12 cellular contexts compared by ENCODE assay signal in genomic region chr4:40058854-40059253, GRCh38. TPM values are rescaled to one million over a fixed set of nuclear protein-coding genes. Genes with fewer than 3 reads are reported as not detected.
DNase-seq lines count a peak whose midpoint lies in the region; ATAC-seq and TF ChIP-seq lines count a peak whose summit lies in the region.
"Had no signal": no experiment of that assay in that cellular context is flagged by ENCODE, and none has a peak within 500 bp of the region (broad histone marks: within the 10 kb centered on the region; RNA-seq: fewer than 3 reads in every experiment).

No MANE protein-coding gene starts in this region.

- no peaks in the 10 kb centered on the region for H3K9me3 ChIP-seq in trophoblast cell (ENCODE audit: insufficient read depth, low read depth, low read length)
- H3K9me3 ChIP-seq: mucosa of descending colon had no signal

- peaks cover 30% of the 10 kb centered on the region for H3K36me3 Mint-ChIP-seq in activated CD4-positive, alpha-beta T cell treated with anti-CD3 and anti-CD28 coated beads, Interleukin-2, amount 10 ng/mL, durations not matched to agents 7 days and 5 days (ENCODE audit: low read depth)

- H2BK12ac ChIP-seq in trophoblast cell (ENCODE audit: low read length), result no peak overlapping the region

- H2BK5ac ChIP-seq in trophoblast cell (ENCODE audit: low read depth, low read length, poor library complexity), result no peak overlapping the region

- no peak for ATAC-seq in HG02678 (IDR thresholded peaks at IDR 0.05; ENCODE audit: unreplicated experiment)
- ATAC-seq: mucosa of descending colon had no signal

- H3K27me3 ChIP-seq in trophoblast cell (ENCODE audit: insufficient read depth, low read length), result no peaks in the 10 kb centered on the region

- no peak overlapping the region for H3K18ac ChIP-seq in trophoblast cell (ENCODE audit: low read length)

- peaks cover 16% of the 10 kb centered on the region for H3K79me2 ChIP-seq in trophoblast cell (ENCODE audit: control insufficient read depth, insufficient read depth, low read length, poor library complexity)

- no CpG with 5 or more reads among the region's 14 CpGs for WGBS in trophoblast cell (ENCODE audit: extremely low coverage, insufficient coverage, insufficient read length)

- DNase-seq in activated CD4-positive, alpha-beta T cell treated with anti-CD3 and anti-CD28 coated beads, Interleukin-2, amount 10 ng/mL, durations not matched to agents 7 days and 5 days, result no peak
- no peak for DNase-seq in activated CD4-positive, alpha-beta T cell treated with anti-CD3 and anti-CD28 coated beads for 48 hours
- peak; percentile 50 for DNase-seq in OCI-M1 (lab: John Stamatoyannopoulos, UW)
- DNase-seq in erythroblast (lab: John Stamatoyannopoulos, UW), result peak; percentile 19 to 20
- DNase-seq in trophoblast cell, result no peak
- no peak for DNase-seq in RPMI8226
- no peak for DNase-seq in anterior cingulate cortex (lab: John Stamatoyannopoulos, UW)
- DNase-seq: activated gamma-delta T cell treated with Interleukin-2 at 50 U/mL for 16 hours; stimulated activated CD4-positive, alpha-beta T cell treated with anti-CD3 and anti-CD28 coated beads, Interleukin-2, amount 100 ng/mL, for 48 hours; SW 1271 had no signal

- H3K23ac ChIP-seq in trophoblast cell (ENCODE audit: low read length), result no peak overlapping the region

- peak overlapping the region; percentile 39 for H3K4ac ChIP-seq in trophoblast cell (ENCODE audit: low read depth, low read length)

- H4K91ac ChIP-seq in trophoblast cell (ENCODE audit: low read depth, low read length), result no peak overlapping the region

- H3K79me1 ChIP-seq in trophoblast cell (ENCODE audit: low read length), result peaks cover 21% of the 10 kb centered on the region

- POLR2A ChIA-PET in activated CD4-positive, alpha-beta T cell treated with anti-CD3 and anti-CD28 coated beads, Interleukin-2, amount 10 ng/mL, durations not matched to agents 7 days and 5 days (lab: Charles Lee), result interaction anchor here (0.6 kb wide), 1 partner anchor 180 kb away, joined by 3 read pairs; no protein-coding TSS in a partner anchor

- no peak overlapping the region for H4K12ac ChIP-seq in trophoblast cell (ENCODE audit: low read depth, low read length)

- no peaks in the 10 kb centered on the region for H3K9me3 Mint-ChIP-seq in activated CD4-positive, alpha-beta T cell treated with anti-CD3 and anti-CD28 coated beads, Interleukin-2, amount 10 ng/mL, durations not matched to agents 7 days and 5 days

- H3K4me3 Mint-ChIP-seq in activated CD4-positive, alpha-beta T cell treated with anti-CD3 and anti-CD28 coated beads, Interleukin-2, amount 10 ng/mL, durations not matched to agents 7 days and 5 days, result peak overlapping the region; percentile 59

- peak overlapping the region; percentile 12 for H3K27ac Mint-ChIP-seq in activated CD4-positive, alpha-beta T cell treated with anti-CD3 and anti-CD28 coated beads, Interleukin-2, amount 10 ng/mL, durations not matched to agents 7 days and 5 days

- no peak overlapping the region for H3K9ac ChIP-seq in trophoblast cell (ENCODE audit: low read length)

- CTCF ChIA-PET in activated CD4-positive, alpha-beta T cell treated with anti-CD3 and anti-CD28 coated beads, Interleukin-2, amount 10 ng/mL, durations not matched to agents 7 days and 5 days (lab: Charles Lee), result interaction anchor here (1.3 kb wide), 1 partner anchor 258 kb away, joined by 6 read pairs; no protein-coding TSS in a partner anchor

- H3K4me1 Mint-ChIP-seq in activated CD4-positive, alpha-beta T cell treated with anti-CD3 and anti-CD28 coated beads, Interleukin-2, amount 10 ng/mL, durations not matched to agents 7 days and 5 days, result peaks cover 41% of the 10 kb centered on the region

- no peak overlapping the region for H3K4me2 ChIP-seq in trophoblast cell (ENCODE audit: low read length)

- H2AFZ ChIP-seq in trophoblast cell (ENCODE audit: insufficient read depth, low read length, poor library complexity), result no peak overlapping the region

- no peak overlapping the region for H4K8ac ChIP-seq in trophoblast cell (ENCODE audit: low read depth, low read length)

- H2AK5ac ChIP-seq in trophoblast cell (ENCODE audit: low read length), result no peak overlapping the region

- no peak overlapping the region for H3K4me3 ChIP-seq in trophoblast cell (ENCODE audit: low read depth, low read length)
- H3K4me3 ChIP-seq: mucosa of descending colon had no signal

- H3K36me3 ChIP-seq in trophoblast cell (ENCODE audit: control insufficient read depth in 1 of 2, insufficient read depth in 2 of 2, low read length in 2 of 2), result peaks cover 7 to 11% of the 10 kb centered on the region in 2 experiments

- no peak overlapping the region for H3K14ac ChIP-seq in trophoblast cell (ENCODE audit: low read length)

- TF ChIP-seq POLR2A in erythroblast (IDR thresholded peaks at IDR 0.05; ENCODE audit: low read length), result no peak

- H3K27ac ChIP-seq in trophoblast cell (ENCODE audit: low read depth, low read length), result no peak overlapping the region

- no peaks in the 10 kb centered on the region for H3K27me3 Mint-ChIP-seq in activated CD4-positive, alpha-beta T cell treated with anti-CD3 and anti-CD28 coated beads, Interleukin-2, amount 10 ng/mL, durations not matched to agents 7 days and 5 days

- H2BK120ac ChIP-seq in trophoblast cell (ENCODE audit: insufficient read depth, low read length, poor library complexity), result no peak overlapping the region

- peaks cover 0 to 4% of the 10 kb centered on the region in 2 experiments for H3K4me1 ChIP-seq in trophoblast cell (ENCODE audit: control insufficient read depth in 1 of 2, insufficient read depth in 2 of 2, low read length in 2 of 2)

RNA-seq across cellular contexts. Expression of gene N4BP2, which starts 2.2 kb away (rescaled TPM):
- total RNA-seq in activated CD4-positive, alpha-beta T cell treated with anti-CD3 and anti-CD28 coated beads, Interleukin-2, amount 10 ng/mL, durations not matched to agents 7 days and 5 days, result 10 to 100 TPM; 32.2 to 39.2 TPM
- 14.9 and 15.1 TPM in 2 replicates for polyA plus RNA-seq in trophoblast cell (2013)

Comparison
In these comparisons a context has a peak if more than half of its experiments do, and no peak if none do; other contexts are left out.
1. DNase-seq: peak in OCI-M1 (single experiment) and erythroblast (2 of 2); none in activated CD4-positive, alpha-beta T cell treated with anti-CD3 and anti-CD28 coated beads, Interleukin-2, amount 10 ng/mL, durations not matched to agents 7 days and 5 days (single experiment), activated CD4-positive, alpha-beta T cell treated with anti-CD3 and anti-CD28 coated beads for 48 hours (single experiment), trophoblast cell (0 of 2), RPMI8226 (single experiment) and anterior cingulate cortex (0 of 58).